17 cellular contexts compared by ENCODE assay signal in genomic region chrX:69431417-69431816, GRCh38.
DNase-seq lines count a peak whose midpoint lies in the region; TF ChIP-seq lines count a peak whose summit lies in the region.
"Had no signal": no experiment of that assay in that cellular context is flagged by ENCODE, and none has a peak within 500 bp of the region (broad histone marks: within the 10 kb centered on the region; RNA-seq: fewer than 3 reads in every experiment).

No MANE protein-coding gene starts in this region.

- H3K9me3 ChIP-seq in WERI-Rb-1 (ENCODE audit: severe bottlenecking) (no peaks in the 10 kb centered on the region), endodermal cell (ENCODE audit: control insufficient read depth, low read length) (no peaks in the 10 kb centered on the region)
- H3K9me3 ChIP-seq: BLaER1 had no signal

- TF ChIP-seq CTCF in WERI-Rb-1 (IDR thresholded peaks at IDR 0.05; ENCODE audit: low read depth, low read length) (no peak), endodermal cell (conservative IDR thresholded peaks at IDR 0.05) (no peak), nephron (IDR thresholded peaks at IDR 0.05; ENCODE audit: unreplicated experiment in 3 of 3) (no peak)

- no CpG with 5 or more reads among the region's 1 CpG for WGBS in endodermal cell (ENCODE audit: insufficient coverage in 1 of 2, insufficient read length in 1 of 2), 2 experiments

- peak; percentile 39 for DNase-seq in NCI-H524 treated with DMSO at 0.1 percent for 48 hours (lab: John Stamatoyannopoulos, UW)
- DNase-seq in WERI-Rb-1 = no peak
- DNase-seq in endodermal cell = no peak
- no peak for DNase-seq in substantia nigra (lab: John Stamatoyannopoulos, UW)
- no peak for DNase-seq in T-helper 2 cell treated with Interferon-gamma antibody and Interleukin-4, amounts not matched to agents 5 μg/mL and 100 μg/mL, for 36 hours (ENCODE audit: low spot score)
- no peak for DNase-seq in stimulated activated naive CD4-positive, alpha-beta T cell treated with Interleukin-2 at 50 U/mL for 16 hours (lab: John Stamatoyannopoulos, UW)
- DNase-seq: CD4-positive, alpha-beta memory T cell; DMS79 treated with DMSO at 0.1 percent for 48 hours; GF-D8; GOT3; H7; HFFc6 had no signal

- peaks cover 27% of the 10 kb centered on the region for H3K4me1 Mint-ChIP-seq in endodermal cell
- peaks cover 18% of the 10 kb centered on the region for H3K4me1 Mint-ChIP-seq in nephron
- no peaks in the 10 kb centered on the region for H3K4me1 Mint-ChIP-seq in T-helper 2 cell treated with Interferon-gamma antibody and Interleukin-4, amounts not matched to agents 5 μg/mL and 100 μg/mL, for 36 hours (ENCODE audit: low read depth)
- H3K4me1 Mint-ChIP-seq: CD14-positive monocyte; CD4-positive, alpha-beta memory T cell; IgD-negative memory B cell had no signal

- no peaks in the 10 kb centered on the region for H3K27me3 Mint-ChIP-seq in endodermal cell (ENCODE audit: insufficient read depth)
- no peaks in the 10 kb centered on the region for H3K27me3 Mint-ChIP-seq in nephron (ENCODE audit: low read depth)
- peaks cover 2% of the 10 kb centered on the region for H3K27me3 Mint-ChIP-seq in T-helper 2 cell treated with Interferon-gamma antibody and Interleukin-4, amounts not matched to agents 5 μg/mL and 100 μg/mL, for 36 hours (ENCODE audit: low read depth)
- H3K27me3 Mint-ChIP-seq: IgD-negative memory B cell had no signal

- H3K27ac ChIP-seq in WERI-Rb-1 (peak overlapping the region; percentile 36), endodermal cell (ENCODE audit: low read depth, low read length) (no peak overlapping the region), substantia nigra (ENCODE audit: low read depth, low read length, poor library complexity, severe bottlenecking) (no peak overlapping the region)
- H3K27ac ChIP-seq: BLaER1, HL-60 had no signal

- H3K27ac Mint-ChIP-seq in endodermal cell = peak overlapping the region; percentile 81
- H3K27ac Mint-ChIP-seq in nephron = peak overlapping the region in 2 of 3 experiments; percentile 50 to 74
- no peak overlapping the region for H3K27ac Mint-ChIP-seq in T-helper 2 cell treated with Interferon-gamma antibody and Interleukin-4, amounts not matched to agents 5 μg/mL and 100 μg/mL, for 36 hours
- H3K27ac Mint-ChIP-seq: CD14-positive monocyte; CD4-positive, alpha-beta memory T cell; HFFc6; IgD-negative memory B cell had no signal

- no peak overlapping the region for H3K9ac ChIP-seq in endodermal cell (ENCODE audit: extremely low read depth, low read length, poor library complexity, severe bottlenecking)
- H3K9ac ChIP-seq: BLaER1 had no signal

- H3K4me3 ChIP-seq in WERI-Rb-1 (ENCODE audit: low read depth, low read length) = no peak overlapping the region
- no peak overlapping the region for H3K4me3 ChIP-seq in endodermal cell (ENCODE audit: low read length)
- H3K4me3 ChIP-seq: BLaER1 had no signal

- H3K36me3 Mint-ChIP-seq in endodermal cell (ENCODE audit: low read depth) (no peaks in the 10 kb centered on the region), nephron (ENCODE audit: low read depth) (no peaks in the 10 kb centered on the region)
- H3K36me3 Mint-ChIP-seq in T-helper 2 cell treated with Interferon-gamma antibody and Interleukin-4, amounts not matched to agents 5 μg/mL and 100 μg/mL, for 36 hours (ENCODE audit: low read depth) = no peaks in the 10 kb centered on the region
- H3K36me3 Mint-ChIP-seq: CD14-positive monocyte; CD4-positive, alpha-beta memory T cell; IgD-negative memory B cell had no signal

- peaks cover 55% of the 10 kb centered on the region for H3K9me3 Mint-ChIP-seq in endodermal cell
- H3K9me3 Mint-ChIP-seq in nephron = peaks cover 12% of the 10 kb centered on the region
- H3K9me3 Mint-ChIP-seq in T-helper 2 cell treated with Interferon-gamma antibody and Interleukin-4, amounts not matched to agents 5 μg/mL and 100 μg/mL, for 36 hours = no peaks in the 10 kb centered on the region
- H3K9me3 Mint-ChIP-seq: CD4-positive, alpha-beta memory T cell; HFFc6 had no signal

- H3K4me1 ChIP-seq in endodermal cell (ENCODE audit: control insufficient read depth, insufficient read depth, low read length) = no peaks in the 10 kb centered on the region
- H3K4me1 ChIP-seq: BLaER1 had no signal

- no peaks in the 10 kb centered on the region for H3K36me3 ChIP-seq in WERI-Rb-1
- no peaks in the 10 kb centered on the region for H3K36me3 ChIP-seq in endodermal cell (ENCODE audit: control insufficient read depth, insufficient read depth, low read length)
- H3K36me3 ChIP-seq: BLaER1 had no signal

- H3K27me3 ChIP-seq in WERI-Rb-1 (ENCODE audit: insufficient read depth, low read depth, severe bottlenecking) = no peaks in the 10 kb centered on the region
- no peaks in the 10 kb centered on the region for H3K27me3 ChIP-seq in endodermal cell (ENCODE audit: control insufficient read depth, insufficient read depth, low read length, poor library complexity, severe bottlenecking)

- H3K4me3 Mint-ChIP-seq in endodermal cell = no peak overlapping the region
- no peak overlapping the region for H3K4me3 Mint-ChIP-seq in nephron
- no peak overlapping the region for H3K4me3 Mint-ChIP-seq in T-helper 2 cell treated with Interferon-gamma antibody and Interleukin-4, amounts not matched to agents 5 μg/mL and 100 μg/mL, for 36 hours
- H3K4me3 Mint-ChIP-seq: CD14-positive monocyte; CD4-positive, alpha-beta memory T cell; HFFc6; IgD-negative memory B cell had no signal
